Comparison of ENCODE assay signal across 11 cellular contexts in genomic region chr2:136005462-136006205, GRCh38. TPM values are rescaled to one million over a fixed set of nuclear protein-coding genes. Genes with fewer than 3 reads are reported as not detected.
DNase-seq lines count a peak whose midpoint lies in the region; ATAC-seq lines count a peak whose summit lies in the region.
"Had no signal": no experiment of that assay in that cellular context is flagged by ENCODE, and none has a peak within 500 bp of the region (broad histone marks: within the 10 kb centered on the region; RNA-seq: fewer than 3 reads in every experiment).

No MANE protein-coding gene starts in this region.

- H3K79me2 ChIP-seq in trophoblast cell (ENCODE audit: control insufficient read depth, insufficient read depth, low read length, poor library complexity): no peaks in the 10 kb centered on the region

- no peak overlapping the region for H3K4me2 ChIP-seq in trophoblast cell (ENCODE audit: low read length)
- H3K4me2 ChIP-seq: BLaER1 had no signal

- H3K9me3 ChIP-seq in trophoblast cell (ENCODE audit: insufficient read depth, low read depth, low read length): no peaks in the 10 kb centered on the region

- H2AFZ ChIP-seq in trophoblast cell (ENCODE audit: insufficient read depth, low read length, poor library complexity): no peak overlapping the region

- H3K4ac ChIP-seq in trophoblast cell (ENCODE audit: low read depth, low read length): no peak overlapping the region

- H4K12ac ChIP-seq in trophoblast cell (ENCODE audit: low read depth, low read length): no peak overlapping the region

- no peaks in the 10 kb centered on the region for H3K36me3 ChIP-seq in trophoblast cell (ENCODE audit: control insufficient read depth in 1 of 2, insufficient read depth in 2 of 2, low read length in 2 of 2)

- ATAC-seq in HG02588 (IDR thresholded peaks at IDR 0.05; ENCODE audit: unreplicated experiment): peak; percentile 71
- ATAC-seq: PC-3 had no signal

- no peak overlapping the region for H2BK120ac ChIP-seq in trophoblast cell (ENCODE audit: insufficient read depth, low read length, poor library complexity)

- no peaks in the 10 kb centered on the region for H3K79me1 ChIP-seq in trophoblast cell (ENCODE audit: low read length)

- peaks cover 3 to 4% of the 10 kb centered on the region in 2 experiments for H3K4me1 ChIP-seq in trophoblast cell (ENCODE audit: control insufficient read depth in 1 of 2, insufficient read depth in 2 of 2, low read length in 2 of 2)

- peak overlapping the region; percentile 68 for H2AK5ac ChIP-seq in trophoblast cell (ENCODE audit: low read length)

- no peak overlapping the region for H3K14ac ChIP-seq in trophoblast cell (ENCODE audit: low read length)

- no CpG with 5 or more reads among the region's 3 CpGs for WGBS in trophoblast cell (ENCODE audit: extremely low coverage, insufficient coverage, insufficient read length)

- no peak overlapping the region for H3K4me3 ChIP-seq in trophoblast cell (ENCODE audit: low read depth, low read length)
- H3K4me3 ChIP-seq: BLaER1 had no signal

- H3K9ac ChIP-seq in trophoblast cell (ENCODE audit: low read length): no peak overlapping the region
- H3K9ac ChIP-seq: BLaER1 had no signal

- H3K23ac ChIP-seq in trophoblast cell (ENCODE audit: low read length): no peak overlapping the region

- no peak overlapping the region for H2BK5ac ChIP-seq in trophoblast cell (ENCODE audit: low read depth, low read length, poor library complexity)

- no peak overlapping the region for H4K8ac ChIP-seq in trophoblast cell (ENCODE audit: low read depth, low read length)

- peak; percentile 16 for DNase-seq in activated CD4-positive, alpha-beta T cell treated with anti-CD3 and anti-CD28 coated beads for 48 hours
- no peak for DNase-seq in activated CD4-positive, alpha-beta T cell treated with anti-CD3 and anti-CD28 coated beads for 4 hours
- peak; percentile 45 for DNase-seq in NAMALWA (ENCODE audit: low spot score)
- DNase-seq in trophoblast cell: no peak
- no peak for DNase-seq in D341Med (ENCODE audit: low spot score)
- no peak for DNase-seq in mesenteric fat pad (ENCODE audit: low spot score)
- DNase-seq in NCI-H1930 (lab: John Stamatoyannopoulos, UW): no peak
- DNase-seq: activated T-cell treated with anti-CD3 and anti-CD28 coated beads, Interleukin-2, amount 50 U/mL, for 48 hours; PC-3 had no signal

- H4K91ac ChIP-seq in trophoblast cell (ENCODE audit: low read depth, low read length): no peak overlapping the region

- no peak overlapping the region for H3K18ac ChIP-seq in trophoblast cell (ENCODE audit: low read length)

- H3K27ac ChIP-seq in trophoblast cell (ENCODE audit: low read depth, low read length): no peak overlapping the region
- H3K27ac ChIP-seq: BLaER1 had no signal

- no peak overlapping the region for H2BK12ac ChIP-seq in trophoblast cell (ENCODE audit: low read length)

- no peaks in the 10 kb centered on the region for H3K27me3 ChIP-seq in trophoblast cell (ENCODE audit: insufficient read depth, low read length)
- H3K27me3 ChIP-seq: BLaER1 had no signal

RNA-seq across cellular contexts. Expression of gene DARS1, which starts 20.2 kb away (rescaled TPM):
- 90.1 and 92.5 TPM in 2 replicates for polyA plus RNA-seq in trophoblast cell (2013)
- 62.8 TPM for total RNA-seq in mesenteric fat pad

Comparison
In these comparisons a context has a peak if more than half of its experiments do, and no peak if none do; other contexts are left out.
1. DNase-seq: peak in activated CD4-positive, alpha-beta T cell treated with anti-CD3 and anti-CD28 coated beads for 48 hours (single experiment) and NAMALWA (single experiment); none in activated CD4-positive, alpha-beta T cell treated with anti-CD3 and anti-CD28 coated beads for 4 hours (0 of 2), trophoblast cell (0 of 2), D341Med (single experiment), mesenteric fat pad (single experiment) and NCI-H1930 (0 of 2).